36 cellular contexts compared by ENCODE assay signal in the genomic region with DNA sequence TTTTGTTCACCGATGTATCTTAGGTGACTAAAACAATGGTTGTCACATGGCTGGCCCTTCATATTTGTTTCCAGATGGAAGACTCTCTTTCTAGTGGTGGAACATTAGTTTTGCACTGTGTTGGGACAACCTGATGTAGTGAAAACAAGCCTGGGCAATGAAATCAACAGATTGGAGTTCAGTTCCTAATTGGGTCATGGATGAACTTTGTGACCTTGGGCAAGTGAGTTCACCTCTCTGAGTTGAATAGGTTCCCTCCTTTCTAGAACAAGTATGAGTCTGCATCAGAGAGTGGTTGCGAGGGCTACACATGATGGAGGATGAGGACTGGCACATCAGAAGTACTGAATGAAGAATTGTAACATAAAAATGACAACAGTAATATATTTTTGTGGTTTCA. TPM values are rescaled to one million over a fixed set of nuclear protein-coding genes. Genes with fewer than 3 reads are reported as not detected.
"Had no signal": no experiment of that assay in that cellular context is flagged by ENCODE, and none has a peak within 500 bp of the region (broad histone marks: within the 10 kb centered on the region; RNA-seq: fewer than 3 reads in every experiment).

No MANE protein-coding gene starts in this region.

- H3K27me3 Mint-ChIP-seq: activated T-helper 17 cell treated with anti-CD3 and anti-CD28 coated beads, Interleukin-2, amount 50 U/mL, for 72 hours; T-cell had no signal

- H3K9me3 ChIP-seq: adrenal gland, body of pancreas, heart left ventricle, psoas muscle, sigmoid colon, upper lobe of right lung had no signal

- H3K36me3 ChIP-seq: adrenal gland, heart left ventricle, sigmoid colon, upper lobe of right lung had no signal

- H2AFZ ChIP-seq: parathyroid adenoma had no signal

- H3K36me3 Mint-ChIP-seq: immature natural killer cell, T-cell had no signal

- ATAC-seq: activated CD8-positive, alpha-beta T cell treated with anti-CD3 and anti-CD28 coated beads for 36 hours; activated naive CD4-positive, alpha-beta T cell treated with anti-CD3 and anti-CD28 coated beads, Interleukin-2, amount 50 U/mL, for 72 hours; activated T-cell treated with anti-CD3 and anti-CD28 coated beads, Interleukin-2, amount 50 U/mL, for 4 hours; activated T-helper 17 cell treated with anti-CD3 and anti-CD28 coated beads, Interleukin-2, amount 50 U/mL, for 72 hours; body of pancreas; esophagus mucosa; heart left ventricle; left colon; psoas muscle; stimulated activated memory B cell treated with anti-CD40 and anti-IgM and Interleukin-4, amounts not matched to agents 10 μg/mL and 1 μg/mL and 100 μg/mL, for 72 hours; stimulated activated naive CD8-positive, alpha-beta T cell treated with anti-CD3 and anti-CD28 coated beads, Interleukin-15, amount 100 ng/mL, for 72 hours; T-cell; upper lobe of right lung had no signal

- DNase-seq: activated B cell treated with CpG ODN at 0.5 μM for 24 hours; activated CD4-positive, alpha-beta T cell treated with anti-CD3 and anti-CD28 coated beads, Interleukin-2, amount 50 U/mL, for 1 hour; activated CD8-positive, alpha-beta T cell treated with anti-CD3 and anti-CD28 coated beads for 36 hours; activated gamma-delta T cell treated with Interleukin-2 at 50 U/mL for 16 hours; activated T-cell treated with anti-CD3 and anti-CD28 coated beads, Interleukin-2, amount 50 U/mL, for 4 hours; adrenal gland; aorta; body of pancreas; caudate nucleus; endodermal cell; foreskin fibroblast; heart left ventricle; hypothalamus; immature natural killer cell; kidney; left colon; mammary epithelial cell; midbrain; nephron progenitor cell; occipital lobe; psoas muscle; sigmoid colon; small intestine; stimulated activated CD4-positive, alpha-beta T cell treated with anti-CD3 and anti-CD28 coated beads, Interleukin-1b, Interleukin-23, amount 100 ng/mL, for 48 hours; stimulated activated CD4-positive, alpha-beta T cell treated with anti-CD3 and anti-CD28 coated beads, Interleukin-4, amount 100 ng/mL, for 4 hours; stimulated activated CD8-positive, alpha-beta memory T cell treated with anti-CD3 and anti-CD28 coated beads, Interleukin-4, amount 100 ng/mL, for 48 hours; stimulated activated naive CD8-positive, alpha-beta T cell treated with anti-CD3 and anti-CD28 coated beads, Interleukin-15, amount 100 ng/mL, for 72 hours; substantia nigra; T-cell; upper lobe of right lung had no signal

- H3K4me3 Mint-ChIP-seq: activated B cell treated with CpG ODN at 0.5 μM for 24 hours; activated CD8-positive, alpha-beta T cell treated with anti-CD3 and anti-CD28 coated beads for 36 hours; activated T-cell treated with anti-CD3 and anti-CD28 coated beads, Interleukin-2, amount 50 U/mL, for 4 hours; activated T-helper 17 cell treated with anti-CD3 and anti-CD28 coated beads, Interleukin-2, amount 50 U/mL, for 72 hours; endodermal cell; nephron progenitor cell; stimulated activated memory B cell treated with anti-CD40 and anti-IgM and Interleukin-4, amounts not matched to agents 10 μg/mL and 1 μg/mL and 100 μg/mL, for 72 hours; stimulated activated naive CD8-positive, alpha-beta T cell treated with anti-CD3 and anti-CD28 coated beads, Interleukin-15, amount 100 ng/mL, for 72 hours; T-cell; T-helper 2 cell treated with Interferon-gamma antibody and Interleukin-4, amounts not matched to agents 5 μg/mL and 100 μg/mL, for 36 hours had no signal

- H3K27ac Mint-ChIP-seq: activated B cell treated with CpG ODN at 0.5 μM for 24 hours; activated CD8-positive, alpha-beta T cell treated with anti-CD3 and anti-CD28 coated beads for 36 hours; activated naive CD4-positive, alpha-beta T cell treated with anti-CD3 and anti-CD28 coated beads, Interleukin-2, amount 50 U/mL, for 72 hours; activated T-helper 17 cell treated with anti-CD3 and anti-CD28 coated beads, Interleukin-2, amount 50 U/mL, for 72 hours; endodermal cell; nephron progenitor cell; stimulated activated memory B cell treated with anti-CD40 and anti-IgM and Interleukin-4, amounts not matched to agents 10 μg/mL and 1 μg/mL and 100 μg/mL, for 72 hours; stimulated activated naive CD8-positive, alpha-beta T cell treated with anti-CD3 and anti-CD28 coated beads, Interleukin-15, amount 100 ng/mL, for 72 hours; T-helper 2 cell treated with Interferon-gamma antibody and Interleukin-4, amounts not matched to agents 5 μg/mL and 100 μg/mL, for 36 hours had no signal

- H3K4me3 ChIP-seq: adrenal gland, body of pancreas, heart left ventricle, psoas muscle, sigmoid colon, upper lobe of right lung had no signal

- H3K27me3 ChIP-seq: adrenal gland, body of pancreas, sigmoid colon, upper lobe of right lung had no signal

- H3K4me1 ChIP-seq: parathyroid adenoma, psoas muscle, upper lobe of right lung had no signal

- H3K9me3 Mint-ChIP-seq: activated B cell treated with CpG ODN at 0.5 μM for 24 hours; activated CD8-positive, alpha-beta T cell treated with anti-CD3 and anti-CD28 coated beads for 36 hours; immature natural killer cell had no signal

- H3K79me2 ChIP-seq: parathyroid adenoma had no signal

- H3K27ac ChIP-seq: adrenal gland, body of pancreas, heart left ventricle, parathyroid adenoma, psoas muscle, sigmoid colon, upper lobe of right lung had no signal

- H3K9ac ChIP-seq: parathyroid adenoma had no signal

RNA-seq across cellular contexts. Expression of gene NKD1, which starts 2.1 kb away (rescaled TPM):
- polyA plus RNA-seq: immature natural killer cell had no signal
